1 cellular context compared by ENCODE assay signal in the genomic region with DNA sequence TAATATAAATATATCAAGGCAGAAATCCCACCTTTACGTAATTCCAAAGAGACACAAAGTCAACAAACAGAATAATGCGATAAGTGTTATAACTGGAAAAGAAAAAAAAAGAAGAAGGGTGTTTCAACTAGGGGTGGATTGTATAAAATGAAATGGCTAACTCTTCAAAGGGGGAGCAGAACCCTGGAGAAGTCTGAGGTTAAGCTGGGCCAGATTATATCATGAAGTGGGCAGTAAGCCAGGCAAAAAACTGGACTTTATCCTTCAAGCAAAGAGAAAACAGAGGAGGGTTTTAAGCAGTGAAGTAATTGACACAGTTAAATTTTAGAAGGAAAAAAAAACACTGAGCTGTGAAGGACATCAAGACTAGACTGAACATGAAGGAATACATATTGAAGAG.
TF ChIP-seq lines count a peak whose summit lies in the region.

No MANE protein-coding gene starts in this region.

TF ChIP-seq in HepG2, 621 proteins besides CTCF, POLR2A, EP300 and RAD21 (continued from another document and continues in another):
- TF ChIP-seq ZBTB37 (CRISPR knock-in tag; IDR thresholded peaks at IDR 0.05) (no peak), LCORL (IDR thresholded peaks at IDR 0.05) (0 out of 2 replicates have a peak, but pooled peaks have one; percentile 26), LCORL (CRISPR knock-in tag; IDR thresholded peaks at IDR 0.05) (no peak; the same call in 1 of the 2 replicates), SNAI1 (CRISPR knock-in tag; IDR thresholded peaks at IDR 0.05; ENCODE audit: borderline replicate concordance) (no peak), ZNF260 (CRISPR knock-in tag; IDR thresholded peaks at IDR 0.05; ENCODE audit: borderline replicate concordance, low read depth) (no peak), ZBTB7A (CRISPR knock-in tag; IDR thresholded peaks at IDR 0.05) (no peak), GABPB1 (CRISPR knock-in tag; IDR thresholded peaks at IDR 0.05) (no peak), NFIC (IDR thresholded peaks at IDR 0.05; ENCODE audit: low read length) (peak; percentile 87), ZNF256 (CRISPR knock-in tag; conservative IDR thresholded peaks at IDR 0.05) (no peak), PAX8 (CRISPR knock-in tag; IDR thresholded peaks at IDR 0.05; ENCODE audit: borderline replicate concordance) (no peak), SP4 (CRISPR knock-in tag; IDR thresholded peaks at IDR 0.05) (no peak), MBD4 (IDR thresholded peaks at IDR 0.05; ENCODE audit: borderline replicate concordance, low read length) (no peak), ZNF382 (CRISPR knock-in tag; IDR thresholded peaks at IDR 0.05; ENCODE audit: borderline replicate concordance) (no peak), ZBED4 (CRISPR knock-in tag; IDR thresholded peaks at IDR 0.05; ENCODE audit: borderline replicate concordance) (0 out of 2 replicates have a peak, but pooled peaks have one; percentile 32), CBX5 (CRISPR knock-in tag; IDR thresholded peaks at IDR 0.05; ENCODE audit: borderline replicate concordance) (no peak), TFE3 (CRISPR knock-in tag; IDR thresholded peaks at IDR 0.05) (no peak), MAFF (IDR thresholded peaks at IDR 0.05; ENCODE audit: low read depth, low read length) (no peak), ZNF24 (IDR thresholded peaks at IDR 0.05) (no peak), ZNF280D (CRISPR knock-in tag; IDR thresholded peaks at IDR 0.05) (no peak), NR3C1 (CRISPR knock-in tag; IDR thresholded peaks at IDR 0.05) (no peak), NFKBIZ (CRISPR knock-in tag; IDR thresholded peaks at IDR 0.05) (no peak), ZNF563 (CRISPR knock-in tag; IDR thresholded peaks at IDR 0.05) (no peak), ZNF281 (CRISPR knock-in tag; IDR thresholded peaks at IDR 0.05; ENCODE audit: borderline replicate concordance) (no peak), RXRA (CRISPR knock-in tag; IDR thresholded peaks at IDR 0.05) (peak; percentile 41; the same call in 1 of the 2 replicates), CHCHD3 (CRISPR knock-in tag; IDR thresholded peaks at IDR 0.05) (no peak), ZNF12 (CRISPR knock-in tag; IDR thresholded peaks at IDR 0.05) (no peak), ATF3 (CRISPR knock-in tag; IDR thresholded peaks at IDR 0.05) (no peak), ZNF558 (CRISPR knock-in tag; IDR thresholded peaks at IDR 0.05; ENCODE audit: borderline replicate concordance) (no peak), MED1 (CRISPR knock-in tag; IDR thresholded peaks at IDR 0.05) (peak; percentile 62; the same call in 1 of the 2 replicates), SATB2 (CRISPR knock-in tag; IDR thresholded peaks at IDR 0.05) (no peak), HMG20A (CRISPR knock-in tag; IDR thresholded peaks at IDR 0.05; ENCODE audit: borderline replicate concordance) (peak; percentile 79; the same call in 1 of the 2 replicates), NPAS2 (CRISPR knock-in tag; IDR thresholded peaks at IDR 0.05; ENCODE audit: borderline replicate concordance) (no peak)
- TF ChIP-seq, protein P1, sequence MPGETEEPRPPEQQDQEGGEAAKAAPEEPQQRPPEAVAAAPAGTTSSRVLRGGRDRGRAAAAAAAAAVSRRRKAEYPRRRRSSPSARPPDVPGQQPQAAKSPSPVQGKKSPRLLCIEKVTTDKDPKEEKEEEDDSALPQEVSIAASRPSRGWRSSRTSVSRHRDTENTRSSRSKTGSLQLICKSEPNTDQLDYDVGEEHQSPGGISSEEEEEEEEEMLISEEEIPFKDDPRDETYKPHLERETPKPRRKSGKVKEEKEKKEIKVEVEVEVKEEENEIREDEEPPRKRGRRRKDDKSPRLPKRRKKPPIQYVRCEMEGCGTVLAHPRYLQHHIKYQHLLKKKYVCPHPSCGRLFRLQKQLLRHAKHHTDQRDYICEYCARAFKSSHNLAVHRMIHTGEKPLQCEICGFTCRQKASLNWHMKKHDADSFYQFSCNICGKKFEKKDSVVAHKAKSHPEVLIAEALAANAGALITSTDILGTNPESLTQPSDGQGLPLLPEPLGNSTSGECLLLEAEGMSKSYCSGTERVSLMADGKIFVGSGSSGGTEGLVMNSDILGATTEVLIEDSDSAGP (CRISPR knock-in tag; IDR thresholded peaks at IDR 0.05; ENCODE audit: borderline replicate concordance): no peak
- TF ChIP-seq, protein P2, sequence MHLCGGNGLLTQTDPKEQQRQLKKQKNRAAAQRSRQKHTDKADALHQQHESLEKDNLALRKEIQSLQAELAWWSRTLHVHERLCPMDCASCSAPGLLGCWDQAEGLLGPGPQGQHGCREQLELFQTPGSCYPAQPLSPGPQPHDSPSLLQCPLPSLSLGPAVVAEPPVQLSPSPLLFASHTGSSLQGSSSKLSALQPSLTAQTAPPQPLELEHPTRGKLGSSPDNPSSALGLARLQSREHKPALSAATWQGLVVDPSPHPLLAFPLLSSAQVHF (CRISPR knock-in tag; IDR thresholded peaks at IDR 0.05): no peak
- TF ChIP-seq, protein P3, sequence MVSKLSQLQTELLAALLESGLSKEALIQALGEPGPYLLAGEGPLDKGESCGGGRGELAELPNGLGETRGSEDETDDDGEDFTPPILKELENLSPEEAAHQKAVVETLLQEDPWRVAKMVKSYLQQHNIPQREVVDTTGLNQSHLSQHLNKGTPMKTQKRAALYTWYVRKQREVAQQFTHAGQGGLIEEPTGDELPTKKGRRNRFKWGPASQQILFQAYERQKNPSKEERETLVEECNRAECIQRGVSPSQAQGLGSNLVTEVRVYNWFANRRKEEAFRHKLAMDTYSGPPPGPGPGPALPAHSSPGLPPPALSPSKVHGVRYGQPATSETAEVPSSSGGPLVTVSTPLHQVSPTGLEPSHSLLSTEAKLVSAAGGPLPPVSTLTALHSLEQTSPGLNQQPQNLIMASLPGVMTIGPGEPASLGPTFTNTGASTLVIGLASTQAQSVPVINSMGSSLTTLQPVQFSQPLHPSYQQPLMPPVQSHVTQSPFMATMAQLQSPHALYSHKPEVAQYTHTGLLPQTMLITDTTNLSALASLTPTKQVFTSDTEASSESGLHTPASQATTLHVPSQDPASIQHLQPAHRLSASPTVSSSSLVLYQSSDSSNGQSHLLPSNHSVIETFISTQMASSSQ (IDR thresholded peaks at IDR 0.05; ENCODE audit: low read depth): no peak
- TF ChIP-seq, protein P3 (CRISPR knock-in tag; IDR thresholded peaks at IDR 0.05; ENCODE audit: borderline replicate concordance): peak; percentile 37; the same call in 1 of the 2 replicates
- TF ChIP-seq, protein P4, sequence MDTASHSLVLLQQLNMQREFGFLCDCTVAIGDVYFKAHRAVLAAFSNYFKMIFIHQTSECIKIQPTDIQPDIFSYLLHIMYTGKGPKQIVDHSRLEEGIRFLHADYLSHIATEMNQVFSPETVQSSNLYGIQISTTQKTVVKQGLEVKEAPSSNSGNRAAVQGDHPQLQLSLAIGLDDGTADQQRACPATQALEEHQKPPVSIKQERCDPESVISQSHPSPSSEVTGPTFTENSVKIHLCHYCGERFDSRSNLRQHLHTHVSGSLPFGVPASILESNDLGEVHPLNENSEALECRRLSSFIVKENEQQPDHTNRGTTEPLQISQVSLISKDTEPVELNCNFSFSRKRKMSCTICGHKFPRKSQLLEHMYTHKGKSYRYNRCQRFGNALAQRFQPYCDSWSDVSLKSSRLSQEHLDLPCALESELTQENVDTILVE (CRISPR knock-in tag; IDR thresholded peaks at IDR 0.05): no peak
